Comparison of ENCODE assay signal across 12 cellular contexts in genomic region chr5:61881821-61882220, GRCh38.
A peak's percentile ranks its signal among the peaks of the same experiment; 100 is the strongest.
DNase-seq lines count a peak whose midpoint lies in the region; ATAC-seq and TF ChIP-seq lines count a peak whose summit lies in the region.
"Had no signal": no experiment of that assay in that cellular context is flagged by ENCODE, and none has a peak within 500 bp of the region (broad histone marks: within the 10 kb centered on the region; RNA-seq: fewer than 3 reads in every experiment).

No MANE protein-coding gene starts in this region.

- H3K27ac ChIP-seq in RWPE2 (ENCODE audit: poor library complexity, severe bottlenecking) (no peak overlapping the region), foreskin keratinocyte (no peak overlapping the region)

- no peaks in the 10 kb centered on the region for H3K27me3 ChIP-seq in RWPE2 (ENCODE audit: insufficient read depth, poor library complexity, severe bottlenecking)
- no peaks in the 10 kb centered on the region for H3K27me3 ChIP-seq in foreskin keratinocyte

- H3K4me1 ChIP-seq in RWPE2 (ENCODE audit: insufficient read depth, poor library complexity, severe bottlenecking) (peaks cover 4% of the 10 kb centered on the region), foreskin keratinocyte (peaks cover 5% of the 10 kb centered on the region)

- TF ChIP-seq CTCF in RWPE2 (IDR thresholded peaks at IDR 0.05; ENCODE audit: poor library complexity, severe bottlenecking) (no peak), foreskin keratinocyte (conservative IDR thresholded peaks at IDR 0.05) (no peak)

- no peaks in the 10 kb centered on the region for H3K9me3 ChIP-seq in RWPE2 (ENCODE audit: severe bottlenecking)

- DNase-seq in Daoy (ENCODE audit: low read depth) (peak; percentile 65), RWPE2 (ENCODE audit: low spot score) (no peak), foreskin keratinocyte (peak; percentile 39 to 53), nucleus accumbens (lab: John Stamatoyannopoulos, UW) (peak in 37 of 56 donors; percentile 1 to 68 (median 23)), DMS79 (lab: John Stamatoyannopoulos, UW) (no peak)
- DNase-seq in activated CD4-positive, alpha-beta T cell treated with anti-CD3 and anti-CD28 coated beads for 1 hour = no peak
- DNase-seq: activated B cell treated with CpG ODN at 0.5 μM for 24 hours, left ventricle myocardium superior, NCI-H2171 treated with DMSO at 0.1 percent for 48 hours, RPMI8226 had no signal

- ATAC-seq in RWPE2 (ENCODE audit: low read depth) (peak; percentile 80), foreskin keratinocyte (peak; percentile 85), HG03378 (IDR thresholded peaks at IDR 0.05; ENCODE audit: unreplicated experiment) (no peak), HG03457 (IDR thresholded peaks at IDR 0.05; ENCODE audit: unreplicated experiment) (no peak)
- ATAC-seq: left ventricle myocardium superior had no signal

- no peak overlapping the region for H3K4me3 ChIP-seq in RWPE2 (ENCODE audit: severe bottlenecking)

- H3K36me3 ChIP-seq in RWPE2 (ENCODE audit: low read depth) = no peaks in the 10 kb centered on the region

Comparison
In these comparisons a context has a peak if more than half of its experiments do, and no peak if none do; other contexts are left out.
1. DNase-seq: peak in Daoy (single experiment), foreskin keratinocyte (2 of 2) and nucleus accumbens (37 of 56); none in RWPE2 (single experiment), activated CD4-positive, alpha-beta T cell treated with anti-CD3 and anti-CD28 coated beads for 1 hour (single experiment) and DMS79 (single experiment).
2. ATAC-seq: peak in RWPE2 (single experiment) and foreskin keratinocyte (single experiment); none in HG03378 (single experiment) and HG03457 (single experiment).